9 cellular contexts compared by ENCODE assay signal in the genomic region with DNA sequence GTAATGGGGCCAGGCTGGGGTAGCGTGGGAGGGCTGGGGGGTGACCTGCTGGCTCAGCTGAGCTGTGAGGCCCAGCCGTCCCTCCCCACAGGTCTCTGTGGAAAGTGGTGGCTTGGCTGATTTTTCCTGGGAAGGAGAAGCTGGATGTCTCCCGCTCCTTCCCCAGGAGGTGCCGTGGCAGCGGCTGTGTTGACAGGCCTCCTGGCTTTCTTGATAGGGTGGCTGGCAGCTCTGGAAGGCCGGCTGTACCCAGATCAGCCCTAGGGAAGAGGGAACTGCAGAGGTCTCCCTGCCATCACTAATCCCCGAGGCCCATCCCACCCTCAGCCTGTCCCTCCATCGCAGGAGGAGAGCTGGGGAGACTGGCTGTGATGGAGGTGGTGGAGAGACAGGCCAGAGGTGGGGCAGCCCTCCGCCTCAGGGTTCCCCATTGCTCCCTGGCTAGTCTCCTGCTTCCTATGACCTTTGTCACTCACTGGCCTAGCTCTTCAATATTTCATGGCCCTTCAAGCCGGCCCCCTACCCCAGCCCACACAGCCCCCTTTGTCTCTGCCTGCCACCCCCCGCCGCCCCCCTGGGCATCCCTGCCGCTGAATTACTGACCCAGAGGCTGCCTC. TPM values are rescaled to one million over a fixed set of nuclear protein-coding genes. Genes with fewer than 3 reads are reported as not detected.
DNase-seq lines count a peak whose midpoint lies in the region; ATAC-seq and TF ChIP-seq lines count a peak whose summit lies in the region.
"Had no signal": no experiment of that assay in that cellular context is flagged by ENCODE, and none has a peak within 500 bp of the region (broad histone marks: within the 10 kb centered on the region; RNA-seq: fewer than 3 reads in every experiment).

No MANE protein-coding gene starts in this region.

- ATAC-seq in HG03439 (IDR thresholded peaks at IDR 0.05; ENCODE audit: unreplicated experiment) (no peak), GM21367 (IDR thresholded peaks at IDR 0.05; ENCODE audit: unreplicated experiment) (no peak)

- intact Hi-C loops in tibial artery (cut with DNase I; ENCODE audit: low total_unique reads), result loop anchor here (5.0 kb wide), 1 partner anchor 42 kb away; no protein-coding TSS in a partner anchor

- H3K27me3 ChIP-seq in duodenal mucosa (ENCODE audit: control insufficient read depth in 1 of 2, insufficient read depth in 2 of 2, low read length in 2 of 2) (no peaks in the 10 kb centered on the region), tibial artery (no peaks in the 10 kb centered on the region)

- peaks cover 66 to 77% of the 10 kb centered on the region in 2 donors for H3K4me1 ChIP-seq in duodenal mucosa (ENCODE audit: control insufficient read depth in 1 of 2, insufficient read depth in 2 of 2, low read length in 2 of 2)
- peaks cover 10 to 95% (median 91%) of the 10 kb centered on the region in 4 donors for H3K4me1 ChIP-seq in tibial artery

- H3K4me3 ChIP-seq in duodenal mucosa (ENCODE audit: low read depth in 1 of 2, low read length in 2 of 2) (no peak overlapping the region), tibial artery (peak overlapping the region; percentile 12 to 24)

- H3K36me3 ChIP-seq in KOPT-K1 (ENCODE audit: insufficient read depth, low read length) (no peaks in the 10 kb centered on the region), duodenal mucosa (ENCODE audit: control insufficient read depth in 1 of 2, insufficient read depth in 2 of 2, low read length in 2 of 2) (no peaks in the 10 kb centered on the region), tibial artery (no peaks in the 10 kb centered on the region)

- peak overlapping the region; percentile 48 for H3K27ac ChIP-seq in KOPT-K1 (ENCODE audit: low read depth, low read length, poor library complexity, severe bottlenecking)
- peak overlapping the region; percentile 51 for H3K27ac ChIP-seq in duodenal mucosa (ENCODE audit: low read depth, low read length)
- H3K27ac ChIP-seq in tibial artery, result peak overlapping the region; percentile 88 to 94

- no peaks in the 10 kb centered on the region for H3K9me3 ChIP-seq in KOPT-K1 (ENCODE audit: insufficient read depth, low read length, poor library complexity, severe bottlenecking)
- H3K9me3 ChIP-seq in duodenal mucosa (ENCODE audit: control insufficient read depth in 1 of 2, low read length in 2 of 2), result no peaks in the 10 kb centered on the region
- H3K9me3 ChIP-seq in tibial artery, result no peaks in the 10 kb centered on the region

- peak; percentile 59 for DNase-seq in myocyte (ENCODE audit: low read depth)
- no peak for DNase-seq in tibial artery
- DNase-seq in dedifferentiated amniotic fluid mesenchymal stem cell (ENCODE audit: extremely low spot score), result no peak
- DNase-seq in NCI-H1436 (lab: John Stamatoyannopoulos, UW), result no peak
- DNase-seq: NCI-H1105 treated with DMSO at 0.1 percent for 48 hours had no signal

- TF ChIP-seq CTCF in tibial artery (IDR thresholded peaks at IDR 0.05), result no peak

- H3K9ac ChIP-seq in duodenal mucosa (ENCODE audit: low read depth in 1 of 2, low read length in 2 of 2), result no peak overlapping the region

RNA-seq across cellular contexts. Expression of gene CXXC5, which starts 6.8 kb away (rescaled TPM):
- 246 and 253 TPM in 2 replicates for total RNA-seq in myocyte
- polyA plus RNA-seq in myocyte (2012), result 186 TPM

Comparison
In these comparisons a context has a peak if more than half of its experiments do, and no peak if none do; other contexts are left out.
1. H3K4me3 ChIP-seq: peak in tibial artery (2 of 2); none in duodenal mucosa (0 of 2).
2. Peak in every context shown above with its lines, with median percentiles within 50 percentile points of each other: H3K27ac ChIP-seq.